ENCODE assay signal across 8 cellular contexts in genomic region chr4:18020671-18021469, GRCh38. TPM values are rescaled to one million over a fixed set of nuclear protein-coding genes. Genes with fewer than 3 reads are reported as not detected.
DNase-seq lines count a peak whose midpoint lies in the region; ATAC-seq and TF ChIP-seq lines count a peak whose summit lies in the region.

No MANE protein-coding gene starts in this region.

- peak overlapping the region; percentile 87 to 93 for H3K4me3 Mint-ChIP-seq in effector memory CD8-positive, alpha-beta T cell

- H3K9me3 Mint-ChIP-seq in effector memory CD8-positive, alpha-beta T cell: no peaks in the 10 kb centered on the region

- peaks cover 15 to 36% of the 10 kb centered on the region in 2 donors for H3K4me1 Mint-ChIP-seq in effector memory CD8-positive, alpha-beta T cell (ENCODE audit: low read depth in 2 of 2)

- H3K36me3 Mint-ChIP-seq in effector memory CD8-positive, alpha-beta T cell (ENCODE audit: insufficient read depth): peaks cover 10% of the 10 kb centered on the region

- DNase-seq in NCI-H748 treated with DMSO at 0.1 percent for 48 hours (lab: John Stamatoyannopoulos, UW) (peak; percentile 28), lung microvascular endothelial cell (ENCODE audit: low read depth in 2 of 2) (peak; percentile 79 to 82)
- peak; percentile 75 for DNase-seq in activated CD8-positive, alpha-beta memory T cell treated with anti-CD3 and anti-CD28 coated beads for 24 hours
- peak; percentile 11 to 30 (median 27) for DNase-seq in effector memory CD8-positive, alpha-beta T cell
- DNase-seq in stimulated activated CD8-positive, alpha-beta memory T cell treated with anti-CD3 and anti-CD28 coated beads, Interleukin-15, amount 100 ng/mL, for 48 hours (ENCODE audit: low read depth in 2 of 2): peak; percentile 20 to 21

- H3K27ac ChIP-seq in C4-2B: peak overlapping the region; percentile 93

- peak overlapping the region; percentile 94 to 97 for H3K27ac Mint-ChIP-seq in effector memory CD8-positive, alpha-beta T cell

- ATAC-seq in GM19397 (IDR thresholded peaks at IDR 0.05; ENCODE audit: unreplicated experiment) (peak; percentile 19), HG03521 (IDR thresholded peaks at IDR 0.05; ENCODE audit: unreplicated experiment) (peak; percentile 15)
- ATAC-seq in effector memory CD8-positive, alpha-beta T cell (replicated peaks): peak; percentile 3

- H3K27me3 Mint-ChIP-seq in effector memory CD8-positive, alpha-beta T cell: no peaks in the 10 kb centered on the region

- TF ChIP-seq CTCF in C4-2B (conservative IDR thresholded peaks at IDR 0.05): peak; percentile 7; the same call in 1 of the 2 replicates

RNA-seq across cellular contexts. Expression of gene LCORL, which starts 0.7 kb away (rescaled TPM):
- 11.8 and 16.9 TPM in 2 replicates for total RNA-seq in lung microvascular endothelial cell

Comparison
In these comparisons a context has a peak if more than half of its experiments do, and no peak if none do; other contexts are left out.
1. Peak in every context shown above with its lines: DNase-seq, ATAC-seq and H3K27ac ChIP-seq.
2. DNase-seq: peak in every context shown above with its lines; median percentile 80 in lung microvascular endothelial cell; 75 in activated CD8-positive, alpha-beta memory T cell treated with anti-CD3 and anti-CD28 coated beads for 24 hours; 28 in NCI-H748 treated with DMSO at 0.1 percent for 48 hours; 27 in effector memory CD8-positive, alpha-beta T cell; 20 in stimulated activated CD8-positive, alpha-beta memory T cell treated with anti-CD3 and anti-CD28 coated beads, Interleukin-15, amount 100 ng/mL, for 48 hours.